Comparison of ENCODE assay signal across 8 cellular contexts in the genomic region with DNA sequence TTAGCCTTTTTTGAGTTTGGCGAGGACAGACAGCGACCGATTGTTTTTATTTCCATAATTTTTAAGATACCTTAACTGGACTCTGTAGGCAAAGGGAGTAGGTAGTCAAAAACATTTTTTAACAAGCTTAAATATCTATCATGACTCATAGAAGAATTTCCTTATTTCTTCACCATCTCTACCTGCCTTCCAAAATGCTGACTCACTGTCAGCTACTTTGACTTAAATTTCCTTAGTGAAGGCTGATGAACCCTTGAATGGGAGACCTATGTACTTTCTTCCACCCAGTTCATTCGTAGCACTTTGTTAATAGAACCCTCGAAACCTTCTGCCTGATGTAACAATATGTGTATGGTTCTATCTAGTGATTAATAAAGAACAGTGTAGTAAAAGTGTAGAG. TPM values are rescaled to one million over a fixed set of nuclear protein-coding genes. Genes with fewer than 3 reads are reported as not detected.
DNase-seq lines count a peak whose midpoint lies in the region; ATAC-seq and TF ChIP-seq lines count a peak whose summit lies in the region.

No MANE protein-coding gene starts in this region.

- intact Hi-C loops in heart right ventricle (cut with DNase I) (loop anchor here in 2 of 10 donors (5.0 to 10.0 kb wide), 2 partner anchors 77 to 420 kb away; a partner anchor contains a TSS), cardiac septum (cut with DNase I) (loop anchor here (10.0 kb wide), 1 partner anchor 80 kb away; no protein-coding TSS in a partner anchor)

- TF ChIP-seq POLR2A in upper lobe of left lung (IDR thresholded peaks at IDR 0.05), result no peak

- H3K27ac ChIP-seq in heart right ventricle (peak overlapping the region in 8 of 10 donors; percentile 89 to 98 (median 95)), upper lobe of left lung (peak overlapping the region in 3 of 4 donors; percentile 86 to 98 (median 96))

- H3K4me1 ChIP-seq in heart right ventricle, result peaks cover 0 to 42% (median 29%) of the 10 kb centered on the region in 9 donors
- H3K4me1 ChIP-seq in upper lobe of left lung, result peaks cover 8 to 16% (median 13%) of the 10 kb centered on the region in 4 donors

- DNase-seq in heart right ventricle (no peak), cardiac septum (ENCODE audit: low spot score) (no peak), iPS-NIHi7 (ENCODE audit: extremely low spot score) (peak; percentile 16), upper lobe of left lung (no peak), NCI-H1694 treated with DMSO at 0.1 percent for 48 hours (lab: John Stamatoyannopoulos, UW) (no peak)

- 73 to 80% methylated on average over 5 of the region's 5 CpGs for WGBS in heart right ventricle, 2 donors
- 76 to 77% methylated on average over 5 of the region's 5 CpGs for WGBS in upper lobe of left lung, 2 donors

- H3K27me3 ChIP-seq in heart right ventricle (no peaks in the 10 kb centered on the region), upper lobe of left lung (no peaks in the 10 kb centered on the region)

- H3K4me3 ChIP-seq in heart right ventricle, result peak overlapping the region in 8 of 10 donors; percentile 74 to 96 (median 84)
- H3K4me3 ChIP-seq in WI38 (ENCODE audit: low read depth, low read length), result peak overlapping the region; percentile 95
- peak overlapping the region in 2 of 4 donors; percentile 60 to 73 for H3K4me3 ChIP-seq in upper lobe of left lung

- TF ChIP-seq CTCF in heart right ventricle (IDR thresholded peaks at IDR 0.05), result no peak
- no peak for TF ChIP-seq CTCF in WI38 (IDR thresholded peaks at IDR 0.05; ENCODE audit: low read depth, low read length)
- no peak for TF ChIP-seq CTCF in upper lobe of left lung (IDR thresholded peaks at IDR 0.05)

- ATAC-seq in heart right ventricle (no peak), upper lobe of left lung (ENCODE audit: low FRiP score in 2 of 2) (no peak), HG03457 (IDR thresholded peaks at IDR 0.05; ENCODE audit: unreplicated experiment) (no peak), GM18520 (IDR thresholded peaks at IDR 0.05; ENCODE audit: unreplicated experiment) (no peak)

- H3K9me3 ChIP-seq in heart right ventricle (no peaks in the 10 kb centered on the region), upper lobe of left lung (no peaks in the 10 kb centered on the region)

- TF ChIP-seq EP300 in upper lobe of left lung (IDR thresholded peaks at IDR 0.05), result no peak

- no peaks in the 10 kb centered on the region for H3K36me3 ChIP-seq in heart right ventricle
- no peaks in the 10 kb centered on the region for H3K36me3 ChIP-seq in upper lobe of left lung

RNA-seq across cellular contexts. Expression of a gene that starts 1.1 kb away (rescaled TPM):
- total RNA-seq in heart right ventricle, result 10 to 100 TPM; 16.3 to 23.1 (median 20.3) TPM
- 10 to 100 TPM in 1 of 2 donors, 1 to 10 TPM in 1; 7.8 to 10.2 TPM for polyA plus RNA-seq in heart right ventricle
- 22.2 TPM for total RNA-seq in cardiac septum
- 10 to 100 TPM in 5 of 6 donors, 1 to 10 TPM in 1; 6.3 to 32.5 (median 25.0) TPM for total RNA-seq in upper lobe of left lung
